ENCODE assay signal across 12 cellular contexts in genomic region chr6:56803594-56803993, GRCh38.
DNase-seq lines count a peak whose midpoint lies in the region; ATAC-seq, FAIRE-seq and TF ChIP-seq lines count a peak whose summit lies in the region.
"Had no signal": no experiment of that assay in that cellular context is flagged by ENCODE, and none has a peak within 500 bp of the region (broad histone marks: within the 10 kb centered on the region; RNA-seq: fewer than 3 reads in every experiment).

No MANE protein-coding gene starts in this region.

- peak; percentile 53 for FAIRE-seq in GM19239 (lab: Jason Lieb, UNC)

- H3K4me2 ChIP-seq in fibroblast of lung (ENCODE audit: extremely low read depth, insufficient read depth, low read length), result no peak overlapping the region

- no peak for DNase-seq in GM19239 (ENCODE audit: insufficient read length, low spot score)
- peak; percentile 76 to 84 for DNase-seq in fibroblast of lung (ENCODE audit: low read depth in 2 of 2)
- DNase-seq in smooth muscle cell of the brain vasculature (ENCODE audit: low read depth, low spot score), result peak; percentile 69
- DNase-seq in vagina (ENCODE audit: extremely low spot score in 2 of 2), result no peak
- DNase-seq in GM10248 (ENCODE audit: extremely low spot score), result no peak
- DNase-seq: HCEC 1CT, NCI-H187 had no signal

- TF ChIP-seq CTCF in fibroblast of lung (conservative IDR thresholded peaks at IDR 0.05 in 1 of 2, IDR thresholded peaks at IDR 0.05 in 1 of 2; ENCODE audit: low read depth in 1 of 2, low read length in 2 of 2) (no peak), vagina (IDR thresholded peaks at IDR 0.05) (no peak), GM10248 (IDR thresholded peaks at IDR 0.05; ENCODE audit: control extremely low read depth, extremely low read depth, low read depth, missing control alignments) (no peak)

- H4K20me1 ChIP-seq in fibroblast of lung (ENCODE audit: control insufficient read depth, extremely low read depth, insufficient read depth, low read length), result peaks cover 5% of the 10 kb centered on the region

- H3K36me3 ChIP-seq in fibroblast of lung (ENCODE audit: control insufficient read depth, insufficient read depth, low read length), result no peaks in the 10 kb centered on the region
- no peaks in the 10 kb centered on the region for H3K36me3 ChIP-seq in vagina
- H3K36me3 ChIP-seq: thoracic aorta had no signal

- H3K4me1 ChIP-seq in fibroblast of lung (ENCODE audit: control insufficient read depth, extremely low read depth, insufficient read depth, low read length), result peaks cover 24% of the 10 kb centered on the region
- H3K4me1 ChIP-seq in vagina, result peaks cover 16% of the 10 kb centered on the region

- H3K79me2 ChIP-seq in fibroblast of lung (ENCODE audit: control insufficient read depth, insufficient read depth, low read length), result peaks cover 91% of the 10 kb centered on the region

- intact Hi-C loops in vagina (cut with DNase I), result no loop called here

- H3K27me3 ChIP-seq in fibroblast of lung (ENCODE audit: control insufficient read depth, insufficient read depth, low read length) (no peaks in the 10 kb centered on the region), vagina (no peaks in the 10 kb centered on the region)

- no peak for TF ChIP-seq POLR2A in vagina (IDR thresholded peaks at IDR 0.05)

- CTCF ChIA-PET in GM10248 (lab: Yijun Ruan, JAX), result interaction anchor here (1.0 to 2.5 kb wide), 4 partner anchors 9 to 18 kb away, joined by 3 to 8 read pairs (median 4); no protein-coding TSS in a partner anchor

- H3K4me3 ChIP-seq in fibroblast of lung (replicated peaks in 1 of 4; ENCODE audit: control extremely low read depth in 1 of 4, insufficient read depth in 1 of 4, low read depth in 3 of 4, low read length in 4 of 4) (no peak overlapping the region), vagina (no peak overlapping the region)
- H3K4me3 ChIP-seq: thoracic aorta had no signal

- no peaks in the 10 kb centered on the region for H3K9me3 ChIP-seq in fibroblast of lung (ENCODE audit: control insufficient read depth, insufficient read depth, low read depth, low read length)
- no peaks in the 10 kb centered on the region for H3K9me3 ChIP-seq in vagina
- H3K9me3 ChIP-seq: thoracic aorta had no signal

- no peak for ATAC-seq in GM19023 (IDR thresholded peaks at IDR 0.05; ENCODE audit: unreplicated experiment)
- ATAC-seq: esophagus mucosa, sciatic nerve had no signal

- H3K27ac ChIP-seq in fibroblast of lung (ENCODE audit: insufficient read depth, low read length) (no peak overlapping the region), vagina (no peak overlapping the region)
- H3K27ac ChIP-seq: thoracic aorta had no signal

- no peak overlapping the region for H2AFZ ChIP-seq in fibroblast of lung (ENCODE audit: low read length)

- H3K9ac ChIP-seq in fibroblast of lung (ENCODE audit: insufficient read depth, low read length), result no peak overlapping the region

- POLR2A ChIA-PET in GM10248 (lab: Yijun Ruan, JAX), result no interaction called here

TF ChIP-seq in PFSK-1, 5 proteins besides CTCF, POLR2A, EP300 and RAD21:
- no peak for TF ChIP-seq FOXP2 (optimal IDR thresholded peaks at IDR 0.05; ENCODE audit: borderline replicate concordance, extremely low read depth, extremely low read length, insufficient read depth)
- 0 out of 2 replicates have a peak, but pooled peaks have one; percentile 14 for TF ChIP-seq TAF1 (IDR thresholded peaks at IDR 0.05; ENCODE audit: borderline replicate concordance, insufficient read depth, low read length)
- TF ChIP-seq SIN3A (IDR thresholded peaks at IDR 0.05; ENCODE audit: borderline replicate concordance, insufficient read depth, low read length), result no peak
- TF ChIP-seq POLR2AphosphoS5 (IDR thresholded peaks at IDR 0.05; ENCODE audit: low read depth, low read length), result no peak
- no peak for TF ChIP-seq REST (IDR thresholded peaks at IDR 0.05; ENCODE audit: insufficient read depth in 1 of 2, low read depth in 2 of 2, low read length in 2 of 2)

Comparison
In these comparisons a context has a peak if more than half of its experiments do, and no peak if none do; other contexts are left out.
1. DNase-seq: peak in fibroblast of lung (2 of 2) and smooth muscle cell of the brain vasculature (single experiment); none in GM19239 (single experiment), vagina (0 of 2) and GM10248 (single experiment).